1 cellular context compared by ENCODE assay signal in the genomic region with DNA sequence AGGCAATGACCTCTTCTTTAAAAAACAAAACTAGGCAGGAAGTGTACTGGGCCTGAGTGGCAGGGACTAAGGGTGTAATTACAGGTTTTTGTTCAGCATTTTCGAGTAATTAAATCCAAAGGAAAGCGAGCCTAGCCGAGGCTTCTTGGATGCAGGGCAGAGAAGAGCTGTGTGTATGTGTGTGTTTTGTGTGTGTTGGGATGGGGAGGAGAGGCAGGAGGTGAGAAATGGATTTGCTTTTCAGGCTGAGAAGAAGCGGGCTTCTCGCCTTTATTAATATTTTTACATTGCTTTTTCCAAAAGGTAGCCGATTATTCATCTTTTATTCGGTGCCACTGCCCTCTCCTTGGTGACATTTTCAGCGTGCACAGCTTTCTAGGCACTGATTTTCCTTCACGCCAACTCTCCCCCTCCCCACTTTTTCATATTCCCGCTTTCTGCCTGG.
TF ChIP-seq lines count a peak whose summit lies in the region.

No MANE protein-coding gene starts in this region.

TF ChIP-seq in SK-N-SH treated with all-trans-retinoic acid at 6 μM for 48 hours, 23 proteins besides CTCF, POLR2A, EP300 and RAD21 (continued from another document):
- TF ChIP-seq, protein P1, sequence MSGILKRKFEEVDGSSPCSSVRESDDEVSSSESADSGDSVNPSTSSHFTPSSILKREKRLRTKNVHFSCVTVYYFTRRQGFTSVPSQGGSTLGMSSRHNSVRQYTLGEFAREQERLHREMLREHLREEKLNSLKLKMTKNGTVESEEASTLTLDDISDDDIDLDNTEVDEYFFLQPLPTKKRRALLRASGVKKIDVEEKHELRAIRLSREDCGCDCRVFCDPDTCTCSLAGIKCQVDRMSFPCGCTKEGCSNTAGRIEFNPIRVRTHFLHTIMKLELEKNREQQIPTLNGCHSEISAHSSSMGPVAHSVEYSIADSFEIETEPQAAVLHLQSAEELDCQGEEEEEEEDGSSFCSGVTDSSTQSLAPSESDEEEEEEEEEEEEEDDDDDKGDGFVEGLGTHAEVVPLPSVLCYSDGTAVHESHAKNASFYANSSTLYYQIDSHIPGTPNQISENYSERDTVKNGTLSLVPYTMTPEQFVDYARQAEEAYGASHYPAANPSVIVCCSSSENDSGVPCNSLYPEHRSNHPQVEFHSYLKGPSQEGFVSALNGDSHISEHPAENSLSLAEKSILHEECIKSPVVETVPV (CRISPR knock-in tag; IDR thresholded peaks at IDR 0.05), result no peak
- no peak for TF ChIP-seq ZNF8 (CRISPR knock-in tag; IDR thresholded peaks at IDR 0.05)
- TF ChIP-seq, protein P2, sequence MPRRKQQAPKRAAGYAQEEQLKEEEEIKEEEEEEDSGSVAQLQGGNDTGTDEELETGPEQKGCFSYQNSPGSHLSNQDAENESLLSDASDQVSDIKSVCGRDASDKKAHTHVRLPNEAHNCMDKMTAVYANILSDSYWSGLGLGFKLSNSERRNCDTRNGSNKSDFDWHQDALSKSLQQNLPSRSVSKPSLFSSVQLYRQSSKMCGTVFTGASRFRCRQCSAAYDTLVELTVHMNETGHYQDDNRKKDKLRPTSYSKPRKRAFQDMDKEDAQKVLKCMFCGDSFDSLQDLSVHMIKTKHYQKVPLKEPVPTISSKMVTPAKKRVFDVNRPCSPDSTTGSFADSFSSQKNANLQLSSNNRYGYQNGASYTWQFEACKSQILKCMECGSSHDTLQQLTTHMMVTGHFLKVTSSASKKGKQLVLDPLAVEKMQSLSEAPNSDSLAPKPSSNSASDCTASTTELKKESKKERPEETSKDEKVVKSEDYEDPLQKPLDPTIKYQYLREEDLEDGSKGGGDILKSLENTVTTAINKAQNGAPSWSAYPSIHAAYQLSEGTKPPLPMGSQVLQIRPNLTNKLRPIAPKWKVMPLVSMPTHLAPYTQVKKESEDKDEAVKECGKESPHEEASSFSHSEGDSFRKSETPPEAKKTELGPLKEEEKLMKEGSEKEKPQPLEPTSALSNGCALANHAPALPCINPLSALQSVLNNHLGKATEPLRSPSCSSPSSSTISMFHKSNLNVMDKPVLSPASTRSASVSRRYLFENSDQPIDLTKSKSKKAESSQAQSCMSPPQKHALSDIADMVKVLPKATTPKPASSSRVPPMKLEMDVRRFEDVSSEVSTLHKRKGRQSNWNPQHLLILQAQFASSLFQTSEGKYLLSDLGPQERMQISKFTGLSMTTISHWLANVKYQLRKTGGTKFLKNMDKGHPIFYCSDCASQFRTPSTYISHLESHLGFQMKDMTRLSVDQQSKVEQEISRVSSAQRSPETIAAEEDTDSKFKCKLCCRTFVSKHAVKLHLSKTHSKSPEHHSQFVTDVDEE (CRISPR knock-in tag; IDR thresholded peaks at IDR 0.05), result no peak
- TF ChIP-seq PPARA (CRISPR knock-in tag; IDR thresholded peaks at IDR 0.05; ENCODE audit: borderline replicate concordance), result no peak
- TF ChIP-seq OSR1 (CRISPR knock-in tag; IDR thresholded peaks at IDR 0.05), result no peak
- TF ChIP-seq BACH2 (CRISPR knock-in tag; IDR thresholded peaks at IDR 0.05; ENCODE audit: borderline replicate concordance), result no peak
- TF ChIP-seq ZFP30 (CRISPR knock-in tag; IDR thresholded peaks at IDR 0.05), result no peak
- no peak for TF ChIP-seq SNAI2 (CRISPR knock-in tag; IDR thresholded peaks at IDR 0.05)
- no peak for TF ChIP-seq ISL1 (CRISPR knock-in tag; IDR thresholded peaks at IDR 0.05)
- TF ChIP-seq ZNF565 (CRISPR knock-in tag; conservative IDR thresholded peaks at IDR 0.05; ENCODE audit: low read depth), result no peak
- no peak for TF ChIP-seq ARNTL (CRISPR knock-in tag; IDR thresholded peaks at IDR 0.05; ENCODE audit: borderline replicate concordance, low read depth)
